Comparison of ENCODE assay signal across 8 cellular contexts in the genomic region with DNA sequence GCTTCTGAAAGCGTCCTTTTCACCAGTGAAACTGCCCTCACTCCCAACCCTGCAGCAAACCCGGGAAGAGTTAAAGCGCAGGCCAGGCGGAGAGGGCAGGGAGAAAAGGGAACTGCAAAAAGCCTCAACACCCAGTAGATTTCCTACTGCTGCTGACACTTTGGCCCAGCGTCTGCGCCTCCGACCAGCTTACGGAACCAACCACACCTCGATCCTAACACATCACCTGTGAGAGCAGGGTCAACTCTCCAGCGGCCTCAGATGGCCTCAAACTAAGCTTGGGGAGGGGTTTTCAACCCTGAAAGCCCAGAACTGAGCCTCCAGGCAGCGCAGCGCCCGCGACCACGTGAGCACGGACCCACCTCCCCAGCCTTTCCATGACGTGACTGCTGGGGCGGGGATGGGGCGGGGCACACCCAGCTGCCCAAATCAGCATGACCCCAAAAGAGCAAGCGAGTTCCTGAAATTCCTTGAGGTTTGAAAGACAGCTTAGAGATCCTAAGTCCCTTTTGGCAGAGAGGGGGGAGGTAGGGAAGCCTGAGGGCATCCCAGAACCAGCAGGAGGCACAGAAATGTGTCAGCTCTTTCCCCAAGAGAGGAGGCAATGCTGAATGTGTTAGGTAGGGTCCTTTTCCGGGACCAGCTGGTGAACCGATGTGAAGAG. TPM values are rescaled to one million over a fixed set of nuclear protein-coding genes. Genes with fewer than 3 reads are reported as not detected.
DNase-seq lines count a peak whose midpoint lies in the region; TF ChIP-seq lines count a peak whose summit lies in the region.

No MANE protein-coding gene starts in this region.

- POLR2A ChIA-PET in CD4-positive, alpha-beta memory T cell (lab: Charles Lee; ENCODE audit: partially characterized antibody), result interaction anchor here (0.7 to 5.5 kb wide), 13 partner anchors 8 to 260 kb away, joined by 3 to 49 read pairs (median 6); partner anchors contain the start of gene COQ8A

- TF ChIP-seq CTCF in esophagus squamous epithelium (IDR thresholded peaks at IDR 0.05), result no peak

- H3K4me1 Mint-ChIP-seq in CD4-positive, alpha-beta memory T cell, result peaks cover 95 to 100% (median 98%) of the 10 kb centered on the region in 4 donors

- no peaks in the 10 kb centered on the region for H3K9me2 ChIP-seq in GM23248 (ENCODE audit: insufficient read depth)

- H3K79me2 ChIP-seq in GM23248 (ENCODE audit: insufficient read depth), result no peaks in the 10 kb centered on the region

- peak overlapping the region; percentile 94 for H3K4me2 ChIP-seq in GM23248 (ENCODE audit: unreplicated experiment)

- peaks cover 99% of the 10 kb centered on the region for H3K4me1 ChIP-seq in CD4-positive, alpha-beta memory T cell (ENCODE audit: insufficient read depth, low read length)
- H3K4me1 ChIP-seq in GM23248 (ENCODE audit: insufficient read depth), result peaks cover 19% of the 10 kb centered on the region
- peaks cover 51 to 99% (median 57%) of the 10 kb centered on the region in 3 donors for H3K4me1 ChIP-seq in esophagus squamous epithelium
- H3K4me1 ChIP-seq in muscle layer of colon (ENCODE audit: insufficient read depth, low read length), result peaks cover 99% of the 10 kb centered on the region

- no peaks in the 10 kb centered on the region; the same call in 1 of the 2 replicates for H4K20me1 ChIP-seq in GM23248 (ENCODE audit: insufficient read depth)

- intact Hi-C loops in CD4-positive, alpha-beta memory T cell (cut with micrococcal nuclease), result loop anchor here (1.0 to 2.0 kb wide), 2 partner anchors 11 to 23 kb away; no protein-coding TSS in a partner anchor
- intact Hi-C loops in esophagus squamous epithelium (cut with DNase I), result no loop called here

- H2AFZ ChIP-seq in GM23248, result peak overlapping the region; percentile 90

- DNase-seq in CD4-positive, alpha-beta memory T cell, result peak; percentile 66 to 90 (median 73)
- peak; percentile 68 for DNase-seq in GM23248
- peak; percentile 45 to 59 for DNase-seq in NOMO-1 (lab: John Stamatoyannopoulos, UW; ENCODE audit: unreplicated experiment in 2 of 2)
- DNase-seq in activated T-helper 1 cell treated with Interleukin-2 at 50 U/mL for 16 hours (ENCODE audit: low read depth), result peak; percentile 66
- DNase-seq in esophagus squamous epithelium (lab: John Stamatoyannopoulos, UW), result no peak
- peak; percentile 91 for DNase-seq in stimulated activated CD8-positive, alpha-beta memory T cell treated with anti-CD3 and anti-CD28 coated beads, Interleukin-4, amount 100 ng/mL, for 48 hours
- DNase-seq in NK-92 (lab: John Stamatoyannopoulos, UW; ENCODE audit: unreplicated experiment), result no peak

- H3K9ac ChIP-seq in GM23248 (peak overlapping the region; percentile 77), muscle layer of colon (ENCODE audit: low read length) (peak overlapping the region; percentile 78)

- peaks cover 24% of the 10 kb centered on the region for H3F3A ChIP-seq in GM23248 (ENCODE audit: insufficient read depth)

- peak overlapping the region; percentile 74 to 93 (median 85) for H3K4me3 Mint-ChIP-seq in CD4-positive, alpha-beta memory T cell

- H3K27me3 Mint-ChIP-seq in CD4-positive, alpha-beta memory T cell, result peaks cover 0 to 5% of the 10 kb centered on the region in 2 donors

- peak in 3 of 4 donors; percentile 38 to 79 (median 49) for TF ChIP-seq POLR2A in esophagus squamous epithelium (IDR thresholded peaks at IDR 0.05)

- H3K9me3 Mint-ChIP-seq in CD4-positive, alpha-beta memory T cell, result no peaks in the 10 kb centered on the region

- H3K27ac ChIP-seq in CD4-positive, alpha-beta memory T cell (ENCODE audit: low read depth, low read length), result peak overlapping the region; percentile 89
- peak overlapping the region; percentile 11; the same call in 1 of the 2 replicates for H3K27ac ChIP-seq in GM23248
- peak overlapping the region in 3 of 4 donors; percentile 82 to 93 (median 92) for H3K27ac ChIP-seq in esophagus squamous epithelium
- H3K27ac ChIP-seq in muscle layer of colon (ENCODE audit: low read depth, low read length), result peak overlapping the region; percentile 78

- 5 to 6% methylated on average over 22 of the region's 22 CpGs for WGBS in GM23248 (ENCODE audit: low coverage in 1 of 2, low lambda C conversion rate in 2 of 2, missing lambda C conversion rate in 2 of 2), 2 experiments
- 4 to 8% methylated on average over 13 to 14 of the region's 22 CpGs for WGBS in esophagus squamous epithelium, 2 donors

- in situ Hi-C loops in GM23248 (cut with MboI), result no loop called here

- peak overlapping the region; percentile 94 to 100 (median 99) for H3K27ac Mint-ChIP-seq in CD4-positive, alpha-beta memory T cell

- CTCF ChIA-PET in CD4-positive, alpha-beta memory T cell (lab: Charles Lee; ENCODE audit: partially characterized antibody), result interaction anchor here (0.8 to 4.1 kb wide), 6 partner anchors 8 to 56 kb away, joined by 4 to 15 read pairs (median 5); no protein-coding TSS in a partner anchor

- no peaks in the 10 kb centered on the region for H3K27me3 ChIP-seq in CD4-positive, alpha-beta memory T cell (ENCODE audit: insufficient read depth, low read length)
- H3K27me3 ChIP-seq in GM23248 (replicated peaks; ENCODE audit: insufficient read depth), result no peaks in the 10 kb centered on the region
- no peaks in the 10 kb centered on the region for H3K27me3 ChIP-seq in esophagus squamous epithelium
- no peaks in the 10 kb centered on the region for H3K27me3 ChIP-seq in muscle layer of colon (ENCODE audit: control insufficient read depth in 1 of 2, insufficient read depth in 2 of 2, low read length in 2 of 2)

- H3K4me3 ChIP-seq in CD4-positive, alpha-beta memory T cell (ENCODE audit: low read length in 2 of 2), result peak overlapping the region; percentile 1 to 12
- H3K4me3 ChIP-seq in GM23248 (peak overlapping the region; percentile 74), esophagus squamous epithelium (peak overlapping the region; percentile 28 to 62 (median 47)), muscle layer of colon (ENCODE audit: low read depth in 1 of 2, low read length in 2 of 2) (peak overlapping the region; percentile 22 to 50)

- H3K9me3 ChIP-seq in CD4-positive, alpha-beta memory T cell (ENCODE audit: control insufficient read depth in 1 of 2, low read length in 2 of 2), result no peaks in the 10 kb centered on the region
- H3K9me3 ChIP-seq in GM23248 (ENCODE audit: low read depth) (no peaks in the 10 kb centered on the region), esophagus squamous epithelium (no peaks in the 10 kb centered on the region), muscle layer of colon (ENCODE audit: low read length) (no peaks in the 10 kb centered on the region)

- peaks cover 9 to 60% of the 10 kb centered on the region in 2 donors for H3K36me3 Mint-ChIP-seq in CD4-positive, alpha-beta memory T cell

- no peaks in the 10 kb centered on the region for H3K36me3 ChIP-seq in CD4-positive, alpha-beta memory T cell (ENCODE audit: insufficient read depth, low read length)
- no peaks in the 10 kb centered on the region for H3K36me3 ChIP-seq in GM23248 (ENCODE audit: low read depth)
- H3K36me3 ChIP-seq in esophagus squamous epithelium, result no peaks in the 10 kb centered on the region
- H3K36me3 ChIP-seq in muscle layer of colon (ENCODE audit: insufficient read depth, low read length), result peaks cover 5% of the 10 kb centered on the region

RNA-seq across cellular contexts. Expression of gene ITPKB, which starts 59.1 kb away (rescaled TPM):
- 100 to 1,000 TPM; 156 to 159 TPM for total RNA-seq in CD4-positive, alpha-beta memory T cell
- 10 to 100 TPM; 52.2 to 52.3 TPM for polyA plus RNA-seq in CD4-positive, alpha-beta memory T cell
- total RNA-seq in GM23248 (2014; rRNA removed; shearing (Covaris generic)), result 0.86 and 1.6 TPM in 2 replicates
- polyA plus RNA-seq in GM23248 (2016; fragmentation: Nextera tagmentation; extraction: Ambion mirVana), result 0.26 and 0.33 TPM in 2 replicates
- 10 to 100 TPM; 10.7 to 22.3 (median 15.9) TPM for total RNA-seq in esophagus squamous epithelium

Comparison
In these comparisons a context has a peak if more than half of its experiments do, and no peak if none do; other contexts are left out.
1. DNase-seq: peak in CD4-positive, alpha-beta memory T cell (5 of 5), GM23248 (single experiment), NOMO-1 (2 of 2), activated T-helper 1 cell treated with Interleukin-2 at 50 U/mL for 16 hours (single experiment) and stimulated activated CD8-positive, alpha-beta memory T cell treated with anti-CD3 and anti-CD28 coated beads, Interleukin-4, amount 100 ng/mL, for 48 hours (single experiment); none in esophagus squamous epithelium (single experiment) and NK-92 (single experiment).
2. H3K27ac ChIP-seq: peak in every context shown above with its lines; median percentile 92 in esophagus squamous epithelium; 89 in CD4-positive, alpha-beta memory T cell; 78 in muscle layer of colon; 11 in GM23248.
3. H3K4me3 ChIP-seq: peak in every context shown above with its lines; median percentile 74 in GM23248; 47 in esophagus squamous epithelium; 36 in muscle layer of colon; 6 in CD4-positive, alpha-beta memory T cell.
4. RNA of gene ITPKB, which starts 59.1 kb away (total RNA-seq): 156 to 159 TPM in CD4-positive, alpha-beta memory T cell; 10.7 to 22.3 TPM in esophagus squamous epithelium and 0.86 to 1.6 TPM in GM23248; every median in the first group is over 4 times any median in the second.